1 cellular context compared by ENCODE assay signal in the genomic region with DNA sequence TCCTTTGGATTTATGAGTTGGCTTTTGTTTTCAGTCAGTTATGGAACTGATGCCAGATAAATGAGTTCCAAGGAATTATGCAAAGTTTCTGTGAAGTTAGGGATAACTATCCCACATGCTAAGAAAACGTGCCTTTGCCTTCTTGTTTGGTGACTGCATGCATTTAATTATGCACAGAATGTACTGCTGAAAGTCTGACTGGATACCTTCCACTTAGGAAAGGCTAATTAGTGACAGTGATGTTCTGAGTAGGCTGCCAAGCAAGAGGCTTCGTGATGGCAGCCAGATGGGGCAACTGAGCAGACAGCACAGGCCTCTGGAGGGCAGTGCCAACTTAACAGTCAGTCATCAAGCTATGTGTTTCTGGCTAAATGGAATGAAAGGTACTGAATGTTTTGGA.
TF ChIP-seq lines count a peak whose summit lies in the region.

No MANE protein-coding gene starts in this region.

TF ChIP-seq in GM23338, 12 proteins besides CTCF, POLR2A, EP300 and RAD21 (continued from another document):
- no peak for TF ChIP-seq ZNF462 (CRISPR knock-in tag; IDR thresholded peaks at IDR 0.05)
- TF ChIP-seq REST (IDR thresholded peaks at IDR 0.05; ENCODE audit: unreplicated experiment) = no peak
- no peak for TF ChIP-seq EZH2 (IDR thresholded peaks at IDR 0.05; ENCODE audit: low read depth, unreplicated experiment)
- TF ChIP-seq NANOG (IDR thresholded peaks at IDR 0.05; ENCODE audit: borderline replicate concordance) = no peak
- TF ChIP-seq, protein P1, sequence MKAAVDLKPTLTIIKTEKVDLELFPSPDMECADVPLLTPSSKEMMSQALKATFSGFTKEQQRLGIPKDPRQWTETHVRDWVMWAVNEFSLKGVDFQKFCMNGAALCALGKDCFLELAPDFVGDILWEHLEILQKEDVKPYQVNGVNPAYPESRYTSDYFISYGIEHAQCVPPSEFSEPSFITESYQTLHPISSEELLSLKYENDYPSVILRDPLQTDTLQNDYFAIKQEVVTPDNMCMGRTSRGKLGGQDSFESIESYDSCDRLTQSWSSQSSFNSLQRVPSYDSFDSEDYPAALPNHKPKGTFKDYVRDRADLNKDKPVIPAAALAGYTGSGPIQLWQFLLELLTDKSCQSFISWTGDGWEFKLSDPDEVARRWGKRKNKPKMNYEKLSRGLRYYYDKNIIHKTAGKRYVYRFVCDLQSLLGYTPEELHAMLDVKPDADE (IDR thresholded peaks at IDR 0.05) = no peak
- no peak for TF ChIP-seq STAT1 (IDR thresholded peaks at IDR 0.05; ENCODE audit: unreplicated experiment)
